Comparison of ENCODE assay signal across 8 cellular contexts in genomic region chr12:3885179-3886094, GRCh38. TPM values are rescaled to one million over a fixed set of nuclear protein-coding genes. Genes with fewer than 3 reads are reported as not detected.
DNase-seq lines count a peak whose midpoint lies in the region; ATAC-seq, FAIRE-seq and TF ChIP-seq lines count a peak whose summit lies in the region.

No MANE protein-coding gene starts in this region.

- POLR2A ChIA-PET in activated CD8-positive, alpha-beta T cell treated with anti-CD3 and anti-CD28 coated beads, Interleukin-2, amount 10 ng/mL, durations not matched to agents 7 days and 5 days (lab: Charles Lee): interaction anchor here (0.5 to 3.4 kb wide), 7 partner anchors 12 to 392 kb away, joined by 3 to 27 read pairs (median 4); partner anchors contain the start of gene CCND2

- peak; percentile 43 for ATAC-seq in activated CD8-positive, alpha-beta T cell treated with anti-CD3 and anti-CD28 coated beads, Interleukin-2, amount 10 ng/mL, durations not matched to agents 7 days and 5 days
- ATAC-seq in HG02840 (IDR thresholded peaks at IDR 0.05; ENCODE audit: low FRiP score, unreplicated experiment): no peak

- no peaks in the 10 kb centered on the region for H3K36me3 ChIP-seq in ovary

- no peak for TF ChIP-seq EP300 in ovary (IDR thresholded peaks at IDR 0.05)

- peak; percentile 72 to 92 (median 82) for TF ChIP-seq CTCF in ovary (IDR thresholded peaks at IDR 0.05)

- no peaks in the 10 kb centered on the region for H3K36me3 Mint-ChIP-seq in activated CD8-positive, alpha-beta T cell treated with anti-CD3 and anti-CD28 coated beads, Interleukin-2, amount 10 ng/mL, durations not matched to agents 7 days and 5 days (ENCODE audit: low read depth)

- peak overlapping the region; percentile 8 for H3K27ac Mint-ChIP-seq in activated CD8-positive, alpha-beta T cell treated with anti-CD3 and anti-CD28 coated beads, Interleukin-2, amount 10 ng/mL, durations not matched to agents 7 days and 5 days

- peak; percentile 72 for FAIRE-seq in frontal cortex (lab: Jason Lieb, UNC)

- 7 to 12% (median 8%) methylated on average over 9 of the region's 9 CpGs for WGBS in ovary, 3 donors

- no peaks in the 10 kb centered on the region for H3K27me3 ChIP-seq in ovary

- intact Hi-C loops in ovary (cut with DNase I): loop anchor here in 3 of 4 donors (5.0 to 10.0 kb wide), 4 partner anchors 147 to 392 kb away; partner anchors contain the start of gene CCND2 (in 2 of the 3)

- no peaks in the 10 kb centered on the region for H3K9me3 ChIP-seq in ovary

- no peaks in the 10 kb centered on the region for H3K9me3 Mint-ChIP-seq in activated CD8-positive, alpha-beta T cell treated with anti-CD3 and anti-CD28 coated beads, Interleukin-2, amount 10 ng/mL, durations not matched to agents 7 days and 5 days (ENCODE audit: insufficient read depth)

- H3K27me3 Mint-ChIP-seq in activated CD8-positive, alpha-beta T cell treated with anti-CD3 and anti-CD28 coated beads, Interleukin-2, amount 10 ng/mL, durations not matched to agents 7 days and 5 days (ENCODE audit: low read depth): peaks cover 7% of the 10 kb centered on the region

- H3K4me1 Mint-ChIP-seq in activated CD8-positive, alpha-beta T cell treated with anti-CD3 and anti-CD28 coated beads, Interleukin-2, amount 10 ng/mL, durations not matched to agents 7 days and 5 days (ENCODE audit: low read depth): peaks cover 12% of the 10 kb centered on the region

- no peak overlapping the region for H3K4me3 Mint-ChIP-seq in activated CD8-positive, alpha-beta T cell treated with anti-CD3 and anti-CD28 coated beads, Interleukin-2, amount 10 ng/mL, durations not matched to agents 7 days and 5 days

- H3K4me1 ChIP-seq in ovary (ENCODE audit: insufficient read depth): peaks cover 2% of the 10 kb centered on the region

- H3K4me3 ChIP-seq in ovary: peak overlapping the region; percentile 43

- H3K27ac ChIP-seq in ovary: peak overlapping the region in 1 of 2 donors; percentile 67

- no peak for TF ChIP-seq POLR2A in ovary (IDR thresholded peaks at IDR 0.05)

- DNase-seq in stimulated activated CD4-positive, alpha-beta T cell treated with anti-CD3 and anti-CD28 coated beads, Interleukin-1b, Interleukin-23, amount 100 ng/mL, for 48 hours: peak; percentile 27
- no peak for DNase-seq in stimulated activated CD4-positive, alpha-beta T cell treated with anti-CD3 and anti-CD28 coated beads, Interleukin-2, amount 100 ng/mL, for 48 hours
- DNase-seq in NCI-H1092 treated with DMSO at 0.1 percent for 48 hours (lab: John Stamatoyannopoulos, UW): peak; percentile 18
- peak; percentile 65 for DNase-seq in activated CD8-positive, alpha-beta T cell treated with anti-CD3 and anti-CD28 coated beads, Interleukin-2, amount 10 ng/mL, durations not matched to agents 7 days and 5 days
- DNase-seq in frontal cortex (ENCODE audit: low spot score in 2 of 2): peak; percentile 5 to 27
- DNase-seq in ovary: peak in 3 of 5 donors; percentile 26 to 46 (median 29)
- DNase-seq in HuH-7 (ENCODE audit: low spot score): no peak

- CTCF ChIA-PET in activated CD8-positive, alpha-beta T cell treated with anti-CD3 and anti-CD28 coated beads, Interleukin-2, amount 10 ng/mL, durations not matched to agents 7 days and 5 days (lab: Charles Lee): interaction anchor here (0.6 to 10.1 kb wide), 61 partner anchors 9 to 646 kb away, joined by 3 to 242 read pairs (median 6); partner anchors contain the start of genes CCND2 and PARP11

RNA-seq across cellular contexts. Expression of gene PARP11, which starts 12.2 kb away (rescaled TPM):
- total RNA-seq in activated CD8-positive, alpha-beta T cell treated with anti-CD3 and anti-CD28 coated beads, Interleukin-2, amount 10 ng/mL, durations not matched to agents 7 days and 5 days: 10 to 100 TPM; 36.4 to 36.6 TPM
- total RNA-seq in frontal cortex (11.4 TPM), ovary (10 to 100 TPM in 6 of 7 donors, 1 to 10 TPM in 1; 7.4 to 22.1 (median 18.0) TPM)
- 10 to 100 TPM; 10.1 to 11.8 TPM for polyA plus RNA-seq in ovary

Comparison
In these comparisons a context has a peak if more than half of its experiments do, and no peak if none do; other contexts are left out.
1. DNase-seq: peak in stimulated activated CD4-positive, alpha-beta T cell treated with anti-CD3 and anti-CD28 coated beads, Interleukin-1b, Interleukin-23, amount 100 ng/mL, for 48 hours (single experiment), NCI-H1092 treated with DMSO at 0.1 percent for 48 hours (single experiment), activated CD8-positive, alpha-beta T cell treated with anti-CD3 and anti-CD28 coated beads, Interleukin-2, amount 10 ng/mL, durations not matched to agents 7 days and 5 days (single experiment), frontal cortex (2 of 2) and ovary (3 of 5); none in stimulated activated CD4-positive, alpha-beta T cell treated with anti-CD3 and anti-CD28 coated beads, Interleukin-2, amount 100 ng/mL, for 48 hours (0 of 2) and HuH-7 (single experiment).